14 cellular contexts compared by ENCODE assay signal in genomic region chr22:42623301-42623751, GRCh38. TPM values are rescaled to one million over a fixed set of nuclear protein-coding genes. Genes with fewer than 3 reads are reported as not detected.
A peak's percentile ranks its signal among the peaks of the same experiment; 100 is the strongest.
DNase-seq lines count a peak whose midpoint lies in the region; ATAC-seq and TF ChIP-seq lines count a peak whose summit lies in the region.
"Had no signal": no experiment of that assay in that cellular context is flagged by ENCODE, and none has a peak within 500 bp of the region (broad histone marks: within the 10 kb centered on the region; RNA-seq: fewer than 3 reads in every experiment).

No MANE protein-coding gene starts in this region.

- no peak for TF ChIP-seq POLR2A in Peyer's patch (IDR thresholded peaks at IDR 0.05)

- H3K4me3 Mint-ChIP-seq in stimulated activated naive B cell treated with anti-CD40 and anti-IgM and Interleukin-4, amounts not matched to agents 10 μg/mL and 1 μg/mL and 100 μg/mL, for 72 hours, result peak overlapping the region in 1 of 2 donors; percentile 35
- H3K4me3 Mint-ChIP-seq in endothelial cell (ENCODE audit: unreplicated experiment), result no peak overlapping the region
- H3K4me3 Mint-ChIP-seq in activated T-cell treated with anti-CD3 and anti-CD28 coated beads, Interleukin-2, amount 50 U/mL, for 4 hours, result no peak overlapping the region
- H3K4me3 Mint-ChIP-seq: activated T-helper 17 cell treated with anti-CD3 and anti-CD28 coated beads, Interleukin-2, amount 50 U/mL, for 72 hours; H9 had no signal

- no peaks in the 10 kb centered on the region for H3K9me3 Mint-ChIP-seq in stimulated activated naive B cell treated with anti-CD40 and anti-IgM and Interleukin-4, amounts not matched to agents 10 μg/mL and 1 μg/mL and 100 μg/mL, for 72 hours
- no peaks in the 10 kb centered on the region for H3K9me3 Mint-ChIP-seq in endothelial cell (ENCODE audit: unreplicated experiment)
- H3K9me3 Mint-ChIP-seq in activated T-cell treated with anti-CD3 and anti-CD28 coated beads, Interleukin-2, amount 50 U/mL, for 4 hours, result no peaks in the 10 kb centered on the region
- H3K9me3 Mint-ChIP-seq: activated T-helper 17 cell treated with anti-CD3 and anti-CD28 coated beads, Interleukin-2, amount 50 U/mL, for 72 hours; H9 had no signal

- H3K36me3 Mint-ChIP-seq in stimulated activated naive B cell treated with anti-CD40 and anti-IgM and Interleukin-4, amounts not matched to agents 10 μg/mL and 1 μg/mL and 100 μg/mL, for 72 hours, result peaks cover 34% of the 10 kb centered on the region in 2 donors
- H3K36me3 Mint-ChIP-seq in endothelial cell (ENCODE audit: low read depth, unreplicated experiment), result peaks cover 5% of the 10 kb centered on the region
- peaks cover 15% of the 10 kb centered on the region for H3K36me3 Mint-ChIP-seq in activated T-cell treated with anti-CD3 and anti-CD28 coated beads, Interleukin-2, amount 50 U/mL, for 4 hours (ENCODE audit: insufficient read depth)

- no peak overlapping the region for H3K27ac Mint-ChIP-seq in stimulated activated naive B cell treated with anti-CD40 and anti-IgM and Interleukin-4, amounts not matched to agents 10 μg/mL and 1 μg/mL and 100 μg/mL, for 72 hours
- no peak overlapping the region for H3K27ac Mint-ChIP-seq in endothelial cell (ENCODE audit: unreplicated experiment)
- H3K27ac Mint-ChIP-seq: activated T-helper 17 cell treated with anti-CD3 and anti-CD28 coated beads, Interleukin-2, amount 50 U/mL, for 72 hours had no signal

- peaks cover 10 to 30% of the 10 kb centered on the region in 2 donors for H3K4me1 Mint-ChIP-seq in stimulated activated naive B cell treated with anti-CD40 and anti-IgM and Interleukin-4, amounts not matched to agents 10 μg/mL and 1 μg/mL and 100 μg/mL, for 72 hours
- H3K4me1 Mint-ChIP-seq in endothelial cell (ENCODE audit: unreplicated experiment), result no peaks in the 10 kb centered on the region
- peaks cover 4% of the 10 kb centered on the region for H3K4me1 Mint-ChIP-seq in activated T-cell treated with anti-CD3 and anti-CD28 coated beads, Interleukin-2, amount 50 U/mL, for 4 hours (ENCODE audit: low read depth)

- peak; percentile 69 to 74 for ATAC-seq in stimulated activated naive B cell treated with anti-CD40 and anti-IgM and Interleukin-4, amounts not matched to agents 10 μg/mL and 1 μg/mL and 100 μg/mL, for 72 hours (replicated peaks)
- no peak for ATAC-seq in activated CD4-positive, CD25-positive, alpha-beta regulatory T cell treated with anti-CD3 and anti-CD28 coated beads, Interleukin-2, amount 50 U/mL, for 24 hours
- ATAC-seq in activated T-cell treated with anti-CD3 and anti-CD28 coated beads, Interleukin-2, amount 50 U/mL, for 4 hours, result no peak
- ATAC-seq: activated T-helper 17 cell treated with anti-CD3 and anti-CD28 coated beads, Interleukin-2, amount 50 U/mL, for 72 hours had no signal

- no peaks in the 10 kb centered on the region for H3K27me3 Mint-ChIP-seq in stimulated activated naive B cell treated with anti-CD40 and anti-IgM and Interleukin-4, amounts not matched to agents 10 μg/mL and 1 μg/mL and 100 μg/mL, for 72 hours
- H3K27me3 Mint-ChIP-seq in endothelial cell (ENCODE audit: unreplicated experiment), result peaks cover 17% of the 10 kb centered on the region
- no peaks in the 10 kb centered on the region for H3K27me3 Mint-ChIP-seq in activated T-cell treated with anti-CD3 and anti-CD28 coated beads, Interleukin-2, amount 50 U/mL, for 4 hours (ENCODE audit: low read depth)
- H3K27me3 Mint-ChIP-seq: activated T-helper 17 cell treated with anti-CD3 and anti-CD28 coated beads, Interleukin-2, amount 50 U/mL, for 72 hours had no signal

- no peaks in the 10 kb centered on the region for H3K27me3 ChIP-seq in Peyer's patch
- no peaks in the 10 kb centered on the region for H3K27me3 ChIP-seq in right atrium auricular region

- no peaks in the 10 kb centered on the region for H3K9me3 ChIP-seq in Peyer's patch
- no peaks in the 10 kb centered on the region for H3K9me3 ChIP-seq in right atrium auricular region

- H3K4me1 ChIP-seq in Peyer's patch, result peaks cover 0 to 22% (median 15%) of the 10 kb centered on the region in 4 donors
- peaks cover 0 to 33% of the 10 kb centered on the region in 2 donors for H3K4me1 ChIP-seq in right atrium auricular region

- DNase-seq in GM20000 (ENCODE audit: low spot score) (peak; percentile 59), Peyer's patch (peak in 2 of 3 donors; percentile 77 to 87), right atrium auricular region (ENCODE audit: low spot score) (no peak), putamen (ENCODE audit: low spot score) (no peak), endothelial cell (ENCODE audit: low spot score) (no peak)
- no peak for DNase-seq in stimulated activated naive B cell treated with anti-CD40 and anti-IgM and Interleukin-4, amounts not matched to agents 10 μg/mL and 1 μg/mL and 100 μg/mL, for 72 hours
- no peak for DNase-seq in activated T-cell treated with anti-CD3 and anti-CD28 coated beads, Interleukin-2, amount 50 U/mL, for 4 hours
- DNase-seq: activated CD4-positive, alpha-beta T cell treated with anti-CD3 and anti-CD28 coated beads, Interleukin-2, amount 50 U/mL, for 48 hours; H9; stimulated activated CD4-positive, alpha-beta T cell treated with anti-CD3 and anti-CD28 coated beads, Interleukin-4, amount 100 ng/mL, for 1 hour; T-helper 1 cell had no signal

- peak overlapping the region in 1 of 4 donors; percentile 9 for H3K4me3 ChIP-seq in Peyer's patch
- no peak overlapping the region for H3K4me3 ChIP-seq in right atrium auricular region

- peaks cover 0 to 71% (median 0%) of the 10 kb centered on the region in 3 donors for H3K36me3 ChIP-seq in Peyer's patch
- H3K36me3 ChIP-seq in right atrium auricular region, result peaks cover 76% of the 10 kb centered on the region

- TF ChIP-seq CTCF in GM20000 (IDR thresholded peaks at IDR 0.05; ENCODE audit: extremely low read depth, missing control alignments) (no peak), Peyer's patch (IDR thresholded peaks at IDR 0.05) (no peak), right atrium auricular region (IDR thresholded peaks at IDR 0.05) (no peak), endothelial cell (IDR thresholded peaks at IDR 0.05; ENCODE audit: unreplicated experiment) (no peak)

- H3K27ac ChIP-seq in Peyer's patch (peak overlapping the region in 3 of 4 donors; percentile 46 to 74 (median 67)), right atrium auricular region (peak overlapping the region; percentile 35 to 50)

RNA-seq across cellular contexts. Expression of gene POLDIP3, which starts 8.6 kb away (rescaled TPM):
- total RNA-seq in Peyer's patch (10 to 100 TPM; 30.3 to 42.9 (median 38.0) TPM), right atrium auricular region (10 to 100 TPM; 20.2 to 29.5 TPM), endothelial cell (ENCODE audit: unreplicated experiment) (50.0 TPM)
- total RNA-seq in activated T-cell treated with anti-CD3 and anti-CD28 coated beads, Interleukin-2, amount 50 U/mL, for 4 hours, result 10 to 100 TPM; 71.8 to 82.6 (median 77.1) TPM

RNA-seq across cellular contexts. Expression of gene ATP5MGL, which starts 17.1 kb away (rescaled TPM):
- total RNA-seq in Peyer's patch (not detected), right atrium auricular region (not detected), endothelial cell (ENCODE audit: unreplicated experiment) (0.82 TPM)
- 1 to 10 TPM in 2 of 3 donors, under 1 TPM in 1; 0.71 to 1.2 (median 1.2) TPM for total RNA-seq in activated T-cell treated with anti-CD3 and anti-CD28 coated beads, Interleukin-2, amount 50 U/mL, for 4 hours
- total RNA-seq: Daoy had no signal

RNA-seq across cellular contexts. Expression of gene CYB5R3, which starts 25.9 kb away (rescaled TPM):
- total RNA-seq in Peyer's patch (100 to 1,000 TPM in 2 of 4 donors, 10 to 100 TPM in 2; 59.4 to 147 (median 117) TPM), right atrium auricular region (100 to 1,000 TPM; 265 to 288 TPM), endothelial cell (ENCODE audit: unreplicated experiment) (125 TPM)
- 10 to 100 TPM; 58.5 to 74.2 (median 73.8) TPM for total RNA-seq in activated T-cell treated with anti-CD3 and anti-CD28 coated beads, Interleukin-2, amount 50 U/mL, for 4 hours

Comparison
In these comparisons a context has a peak if more than half of its experiments do, and no peak if none do; other contexts are left out.
1. DNase-seq: peak in GM20000 (single experiment) and Peyer's patch (2 of 3); none in right atrium auricular region (single experiment), stimulated activated naive B cell treated with anti-CD40 and anti-IgM and Interleukin-4, amounts not matched to agents 10 μg/mL and 1 μg/mL and 100 μg/mL, for 72 hours (single experiment), putamen (single experiment), endothelial cell (single experiment) and activated T-cell treated with anti-CD3 and anti-CD28 coated beads, Interleukin-2, amount 50 U/mL, for 4 hours (single experiment).
2. ATAC-seq: peak in stimulated activated naive B cell treated with anti-CD40 and anti-IgM and Interleukin-4, amounts not matched to agents 10 μg/mL and 1 μg/mL and 100 μg/mL, for 72 hours (2 of 2); none in activated CD4-positive, CD25-positive, alpha-beta regulatory T cell treated with anti-CD3 and anti-CD28 coated beads, Interleukin-2, amount 50 U/mL, for 24 hours (0 of 2) and activated T-cell treated with anti-CD3 and anti-CD28 coated beads, Interleukin-2, amount 50 U/mL, for 4 hours (0 of 2).